17 cellular contexts compared by ENCODE assay signal in the genomic region with DNA sequence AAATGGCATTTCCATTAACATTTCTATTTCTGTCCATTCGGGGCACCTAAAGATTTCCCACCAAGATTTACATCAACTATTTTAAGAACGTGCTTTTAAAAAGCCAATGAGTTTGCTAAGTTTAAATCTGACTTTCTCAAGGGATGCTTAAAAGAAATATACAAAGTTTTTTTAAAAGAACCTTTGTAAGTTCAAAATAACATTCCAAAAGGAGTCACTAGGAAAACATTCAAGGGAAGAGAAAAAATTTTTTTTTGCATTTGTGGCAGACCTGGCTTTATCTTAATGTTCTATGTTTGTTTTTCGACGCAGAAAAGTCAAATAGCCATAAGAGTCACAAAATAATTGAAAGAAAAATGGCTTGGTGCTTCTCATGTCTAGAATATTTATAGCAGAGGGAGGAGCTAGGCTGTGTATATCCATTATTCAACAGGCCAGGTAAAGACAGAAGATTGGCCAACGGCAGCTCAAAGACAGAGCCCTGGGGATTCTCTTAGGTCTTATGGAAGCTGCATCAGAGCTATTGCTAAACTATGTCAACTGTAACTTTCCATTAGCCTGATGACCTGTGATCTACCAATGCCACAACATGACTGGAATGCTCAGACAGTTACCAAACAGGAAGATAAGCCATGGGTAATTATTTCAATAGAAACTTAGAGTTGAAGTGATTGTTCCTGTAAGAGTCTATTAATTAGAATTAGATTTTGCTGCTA. TPM values are rescaled to one million over a fixed set of nuclear protein-coding genes. Genes with fewer than 3 reads are reported as not detected.
A peak's percentile ranks its signal among the peaks of the same experiment; 100 is the strongest.
DNase-seq lines count a peak whose midpoint lies in the region; ATAC-seq and TF ChIP-seq lines count a peak whose summit lies in the region.
"Had no signal": no experiment of that assay in that cellular context is flagged by ENCODE, and none has a peak within 500 bp of the region (broad histone marks: within the 10 kb centered on the region; RNA-seq: fewer than 3 reads in every experiment).

No MANE protein-coding gene starts in this region.

- intact Hi-C loops in stomach (cut with DNase I; ENCODE audit: low total_unique reads) = no loop called here

- H3K27ac ChIP-seq in hepatocyte (peak overlapping the region; percentile 15), stomach (peak overlapping the region in 4 of 5 donors; percentile 17 to 67 (median 48))
- H3K27ac ChIP-seq: breast epithelium had no signal

- TF ChIP-seq POLR2A in stomach (IDR thresholded peaks at IDR 0.05) = no peak

- TF ChIP-seq EP300 in stomach (IDR thresholded peaks at IDR 0.05) = no peak

- no peak overlapping the region for H3K4me2 ChIP-seq in hepatocyte

- no peak overlapping the region for H2AFZ ChIP-seq in hepatocyte

- no peak for ATAC-seq in HG02870 (IDR thresholded peaks at IDR 0.05; ENCODE audit: unreplicated experiment)
- no peak for ATAC-seq in GM21717 (IDR thresholded peaks at IDR 0.05; ENCODE audit: unreplicated experiment)
- ATAC-seq: stimulated activated memory B cell treated with anti-CD40 and anti-IgM and Interleukin-4, amounts not matched to agents 10 μg/mL and 1 μg/mL and 100 μg/mL, for 72 hours had no signal

- H3K27me3 ChIP-seq in hepatocyte = no peaks in the 10 kb centered on the region
- no peaks in the 10 kb centered on the region for H3K27me3 ChIP-seq in stomach
- H3K27me3 ChIP-seq: breast epithelium had no signal

- H3K9me3 ChIP-seq in hepatocyte (ENCODE audit: low read depth) (no peaks in the 10 kb centered on the region), stomach (no peaks in the 10 kb centered on the region)
- H3K9me3 ChIP-seq: breast epithelium, HAP-1 had no signal

- H3K4me3 ChIP-seq in hepatocyte (no peak overlapping the region), stomach (no peak overlapping the region)
- H3K4me3 ChIP-seq: breast epithelium, HAP-1 had no signal

- H3K36me3 ChIP-seq in hepatocyte (replicated peaks; ENCODE audit: insufficient read depth, low read depth) (no peaks in the 10 kb centered on the region), stomach (no peaks in the 10 kb centered on the region)
- H3K36me3 ChIP-seq: breast epithelium, HAP-1 had no signal

- H3K4me1 ChIP-seq in hepatocyte (ENCODE audit: insufficient read depth) (peaks cover 10% of the 10 kb centered on the region), stomach (peaks cover 0 to 9% (median 4%) of the 10 kb centered on the region in 4 donors)
- H3K4me1 ChIP-seq: breast epithelium had no signal

- no peaks in the 10 kb centered on the region for H3K79me2 ChIP-seq in hepatocyte

- H4K20me1 ChIP-seq in hepatocyte (ENCODE audit: insufficient read depth, poor library complexity, severe bottlenecking) = no peaks in the 10 kb centered on the region

- 79% methylated on average over 5 of the region's 5 CpGs for WGBS in hepatocyte (ENCODE audit: low lambda C conversion rate, missing lambda C conversion rate)
- 53 to 62% (median 54%) methylated on average over 5 of the region's 5 CpGs for WGBS in stomach, 5 donors

- DNase-seq in H4 (ENCODE audit: low spot score) (peak; percentile 45), astrocyte of the hippocampus (ENCODE audit: low read depth, low spot score) (peak; percentile 60), hepatocyte (ENCODE audit: low spot score) (peak; percentile 33), stomach (no peak), NCI-H774 (lab: John Stamatoyannopoulos, UW) (no peak)
- DNase-seq: activated CD4-positive, alpha-beta memory T cell treated with anti-CD3 and anti-CD28 coated beads, Interleukin-2, amount 10 ng/mL, durations not matched to agents 7 days and 5 days; NCI-H2081 treated with DMSO at 0.1 percent for 48 hours; SIG-M5; stimulated activated CD4-positive, alpha-beta T cell treated with anti-CD3 and anti-CD28 coated beads, Interleukin-4, amount 100 ng/mL, for 24 hours had no signal

- H3K9me2 ChIP-seq in hepatocyte (replicated peaks; ENCODE audit: insufficient read depth) = no peaks in the 10 kb centered on the region

- no peak for TF ChIP-seq CTCF in hepatocyte (IDR thresholded peaks at IDR 0.05; ENCODE audit: poor library complexity)
- TF ChIP-seq CTCF in stomach (IDR thresholded peaks at IDR 0.05) = no peak

RNA-seq across cellular contexts. Expression of a gene that starts 37.8 kb away (rescaled TPM):
- total RNA-seq in H4 (2014; rRNA removed; shearing (Covaris generic)) = 4.9 and 9.3 TPM in 2 replicates
- total RNA-seq in hepatocyte (7.8 and 8.4 TPM in 2 replicates), stomach (10 to 100 TPM in 4 of 5 donors, 1 to 10 TPM in 1; 1.4 to 61.4 (median 35.1) TPM)
- polyA plus RNA-seq in hepatocyte (2.2 and 3.4 TPM in 2 replicates), stomach (1 to 10 TPM; 2.3 to 5.2 (median 3.3) TPM)
- total RNA-seq: activated CD4-positive, alpha-beta memory T cell treated with anti-CD3 and anti-CD28 coated beads, Interleukin-2, amount 10 ng/mL, durations not matched to agents 7 days and 5 days; activated T-helper 2 cell treated with anti-CD3 and anti-CD28 coated beads, Interferon-gamma antibody, Interleukin-2, Interleukin-4, amounts not matched to agents 10 μg/mL and 5 μg/mL and 100 μg/mL, durations not matched to agents 14 hours and 24 hours and 36 hours; pulmonary artery endothelial cell had no signal
- polyA plus RNA-seq: CD14-positive monocyte had no signal

Comparison
In these comparisons a context has a peak if more than half of its experiments do, and no peak if none do; other contexts are left out.
1. DNase-seq: peak in H4 (single experiment), astrocyte of the hippocampus (single experiment) and hepatocyte (single experiment); none in stomach (single experiment) and NCI-H774 (single experiment).